ENCODE assay signal across 1 cellular context in genomic region chr11:67464411-67465189, GRCh38.
TF ChIP-seq lines count a peak whose summit lies in the region.

No MANE protein-coding gene starts in this region.

TF ChIP-seq in K562, 482 proteins besides CTCF, POLR2A, EP300 and RAD21 (continues in another document):
- TF ChIP-seq TOE1 (IDR thresholded peaks at IDR 0.05; ENCODE audit: borderline replicate concordance) = peak; percentile 99
- TF ChIP-seq TOE1 (CRISPR knock-in tag; IDR thresholded peaks at IDR 0.05; ENCODE audit: borderline replicate concordance, low read depth) = no peak
- TF ChIP-seq RUNX1 (IDR thresholded peaks at IDR 0.05; ENCODE audit: low read depth) = no peak
- TF ChIP-seq KDM2B (CRISPR knock-in tag; IDR thresholded peaks at IDR 0.05) = peak; percentile 67; the same call in 1 of the 2 replicates
- TF ChIP-seq CXXC5 (CRISPR knock-in tag; IDR thresholded peaks at IDR 0.05) = peak; percentile 41; the same call in 1 of the 2 replicates
- TF ChIP-seq ZFP30 (CRISPR knock-in tag; IDR thresholded peaks at IDR 0.05; ENCODE audit: borderline replicate concordance) = no peak
- peak; percentile 73 for TF ChIP-seq SUPT5H (IDR thresholded peaks at IDR 0.05)
- peak; percentile 91 for TF ChIP-seq L3MBTL2 (IDR thresholded peaks at IDR 0.05)
- peak; percentile 34; the same call in 1 of the 2 replicates for TF ChIP-seq ZNF592 (IDR thresholded peaks at IDR 0.05)
- TF ChIP-seq ZNF639 (CRISPR knock-in tag; conservative IDR thresholded peaks at IDR 0.05 in 1 of 2, IDR thresholded peaks at IDR 0.05 in 1 of 2) = 0 out of 4 replicates have a peak, but pooled peaks of 1 of the 2 experiments have one; percentile 16
- TF ChIP-seq ZNF395 (CRISPR knock-in tag; IDR thresholded peaks at IDR 0.05) = peak; percentile 68
- no peak for TF ChIP-seq NR2C2 (CRISPR knock-in tag; IDR thresholded peaks at IDR 0.05)
- TF ChIP-seq NR2C2 (tag; IDR thresholded peaks at IDR 0.05) = peak; percentile 90
- peak; percentile 15; the same call in 1 of the 2 replicates for TF ChIP-seq KLF10 (CRISPR knock-in tag; IDR thresholded peaks at IDR 0.05)
- TF ChIP-seq GTF2E2 (tag; IDR thresholded peaks at IDR 0.05) = 0 out of 2 replicates have a peak, but pooled peaks have one; percentile 11
- TF ChIP-seq RAD51 (IDR thresholded peaks at IDR 0.05; ENCODE audit: borderline replicate concordance, low read depth) = peak; percentile 97
- TF ChIP-seq XRCC5 (IDR thresholded peaks at IDR 0.05; ENCODE audit: low read depth, low read length) = 0 out of 2 replicates have a peak, but pooled peaks have one; percentile 11
- peak in 1 of 2 experiments; percentile 36; a peak in 1 of 4 replicates for TF ChIP-seq HDAC1 (IDR thresholded peaks at IDR 0.05)
- TF ChIP-seq PTRF (tag; IDR thresholded peaks at IDR 0.05) = no peak
- peak; percentile 88; the same call in 1 of the 2 replicates for TF ChIP-seq ZBTB7A (IDR thresholded peaks at IDR 0.05; ENCODE audit: borderline replicate concordance, control insufficient read depth, low read depth, low read length)
- no peak for TF ChIP-seq RNF219 (CRISPR knock-in tag; IDR thresholded peaks at IDR 0.05)
- peak; percentile 33; the same call in 1 of the 2 replicates for TF ChIP-seq ZKSCAN8 (CRISPR knock-in tag; IDR thresholded peaks at IDR 0.05)
- 0 out of 2 replicates have a peak, but pooled peaks have one; percentile 25 for TF ChIP-seq ZNF584 (CRISPR knock-in tag; IDR thresholded peaks at IDR 0.05; ENCODE audit: low read depth)
- TF ChIP-seq ZNF184 (CRISPR knock-in tag; IDR thresholded peaks at IDR 0.05) = no peak
- TF ChIP-seq ZNF133 (CRISPR knock-in tag; IDR thresholded peaks at IDR 0.05) = no peak
- peak; percentile 86 for TF ChIP-seq USF2 (CRISPR knock-in tag; IDR thresholded peaks at IDR 0.05)
- 0 out of 2 replicates have a peak, but pooled peaks have one; percentile 30 for TF ChIP-seq ZNF551 (CRISPR knock-in tag; IDR thresholded peaks at IDR 0.05)
- peak; percentile 40; the same call in 1 of the 2 replicates for TF ChIP-seq EP400 (IDR thresholded peaks at IDR 0.05)
- 0 out of 2 replicates have a peak, but pooled peaks have one; percentile 19 for TF ChIP-seq SOX6 (IDR thresholded peaks at IDR 0.05)
- TF ChIP-seq GABPA (tag; conservative IDR thresholded peaks at IDR 0.05; ENCODE audit: low read depth) = peak; percentile 87
- no peak for TF ChIP-seq ZNF778 (CRISPR knock-in tag; IDR thresholded peaks at IDR 0.05)
- no peak for TF ChIP-seq CEBPB (tag; IDR thresholded peaks at IDR 0.05)
- no peak for TF ChIP-seq ZNF655 (CRISPR knock-in tag; IDR thresholded peaks at IDR 0.05)
- TF ChIP-seq TSC22D4 (tag; IDR thresholded peaks at IDR 0.05) = no peak
- TF ChIP-seq EGR1 (conservative IDR thresholded peaks at IDR 0.05) = peak; percentile 74
- TF ChIP-seq MNT (conservative IDR thresholded peaks at IDR 0.05) = no peak; a peak in 3 of 4 replicates
- no peak for TF ChIP-seq E4F1 (CRISPR knock-in tag; IDR thresholded peaks at IDR 0.05; ENCODE audit: borderline replicate concordance)
- TF ChIP-seq CBX1 (IDR thresholded peaks at IDR 0.05; ENCODE audit: low read depth) = peak; percentile 28; the same call in 1 of the 2 replicates
- TF ChIP-seq CC2D1A (IDR thresholded peaks at IDR 0.05) = peak; percentile 32; the same call in 1 of the 2 replicates
- TF ChIP-seq ZEB2 (IDR thresholded peaks at IDR 0.05) = 0 out of 2 replicates have a peak, but pooled peaks have one; percentile 33
- peak; percentile 83 for TF ChIP-seq VEZF1 (CRISPR knock-in tag; IDR thresholded peaks at IDR 0.05)
- peak; percentile 4; the same call in 1 of the 2 replicates for TF ChIP-seq CREM (IDR thresholded peaks at IDR 0.05; ENCODE audit: low read depth)
- peak; percentile 29; the same call in 1 of the 2 replicates for TF ChIP-seq FOSL1 (tag; conservative IDR thresholded peaks at IDR 0.05)
- TF ChIP-seq MYC (IDR thresholded peaks at IDR 0.05; ENCODE audit: low read depth, low read length) = 0 out of 2 replicates have a peak, but pooled peaks have one; percentile 7
- TF ChIP-seq MYC (CRISPR knock-in tag; IDR thresholded peaks at IDR 0.05; ENCODE audit: borderline replicate concordance, low read depth) = no peak
- TF ChIP-seq SIN3A (IDR thresholded peaks at IDR 0.05; ENCODE audit: borderline replicate concordance in 2 of 2, control insufficient read depth in 1 of 2, low read depth in 2 of 2, low read length in 2 of 2) = 0 out of 4 replicates have a peak, but pooled peaks of 1 of the 2 experiments have one; percentile 5
